ENCODE assay signal across 2 cellular contexts in the genomic region with DNA sequence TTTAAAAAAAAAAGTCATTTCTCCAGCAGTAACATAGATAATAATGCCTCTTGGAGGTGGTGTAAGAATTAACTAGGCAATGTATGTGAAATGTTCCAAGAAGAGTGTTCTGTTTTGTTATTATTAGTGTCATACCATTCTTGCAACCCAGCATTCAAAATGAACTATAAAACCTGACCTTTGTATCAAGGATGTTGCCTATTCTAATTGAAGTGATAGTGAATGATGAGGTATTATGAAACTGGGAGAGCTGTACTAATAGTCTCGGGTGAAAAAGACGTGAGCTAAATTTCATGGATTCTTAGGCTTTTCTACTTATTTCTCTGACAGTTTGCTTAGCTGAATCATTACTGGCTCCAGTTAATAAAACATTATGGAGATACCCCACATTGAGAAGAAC.
TF ChIP-seq lines count a peak whose summit lies in the region.

No MANE protein-coding gene starts in this region.

TF ChIP-seq in liver, 16 proteins besides CTCF, POLR2A, EP300 and RAD21 (continued from another document):
- TF ChIP-seq, protein P1, sequence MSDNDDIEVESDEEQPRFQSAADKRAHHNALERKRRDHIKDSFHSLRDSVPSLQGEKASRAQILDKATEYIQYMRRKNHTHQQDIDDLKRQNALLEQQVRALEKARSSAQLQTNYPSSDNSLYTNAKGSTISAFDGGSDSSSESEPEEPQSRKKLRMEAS (IDR thresholded peaks at IDR 0.05) = no peak
- TF ChIP-seq HNF4G (IDR thresholded peaks at IDR 0.05) (peak; percentile 8), HNF4A (conservative IDR thresholded peaks at IDR 0.05) (peak; percentile 48 to 63), SP1 (IDR thresholded peaks at IDR 0.05) (no peak)
- TF ChIP-seq, protein P2, sequence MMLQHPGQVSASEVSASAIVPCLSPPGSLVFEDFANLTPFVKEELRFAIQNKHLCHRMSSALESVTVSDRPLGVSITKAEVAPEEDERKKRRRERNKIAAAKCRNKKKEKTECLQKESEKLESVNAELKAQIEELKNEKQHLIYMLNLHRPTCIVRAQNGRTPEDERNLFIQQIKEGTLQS (IDR thresholded peaks at IDR 0.05) = no peak

TF ChIP-seq in HepG2, 621 proteins besides CTCF, POLR2A, EP300 and RAD21 (continued from another document):
- TF ChIP-seq, protein P3, sequence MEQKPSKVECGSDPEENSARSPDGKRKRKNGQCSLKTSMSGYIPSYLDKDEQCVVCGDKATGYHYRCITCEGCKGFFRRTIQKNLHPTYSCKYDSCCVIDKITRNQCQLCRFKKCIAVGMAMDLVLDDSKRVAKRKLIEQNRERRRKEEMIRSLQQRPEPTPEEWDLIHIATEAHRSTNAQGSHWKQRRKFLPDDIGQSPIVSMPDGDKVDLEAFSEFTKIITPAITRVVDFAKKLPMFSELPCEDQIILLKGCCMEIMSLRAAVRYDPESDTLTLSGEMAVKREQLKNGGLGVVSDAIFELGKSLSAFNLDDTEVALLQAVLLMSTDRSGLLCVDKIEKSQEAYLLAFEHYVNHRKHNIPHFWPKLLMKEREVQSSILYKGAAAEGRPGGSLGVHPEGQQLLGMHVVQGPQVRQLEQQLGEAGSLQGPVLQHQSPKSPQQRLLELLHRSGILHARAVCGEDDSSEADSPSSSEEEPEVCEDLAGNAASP (CRISPR knock-in tag; IDR thresholded peaks at IDR 0.05; ENCODE audit: borderline replicate concordance) = no peak
- TF ChIP-seq ZBTB7A (CRISPR knock-in tag; IDR thresholded peaks at IDR 0.05) (no peak), ZNF766 (CRISPR knock-in tag; IDR thresholded peaks at IDR 0.05; ENCODE audit: borderline replicate concordance) (no peak)
- TF ChIP-seq, protein P4, sequence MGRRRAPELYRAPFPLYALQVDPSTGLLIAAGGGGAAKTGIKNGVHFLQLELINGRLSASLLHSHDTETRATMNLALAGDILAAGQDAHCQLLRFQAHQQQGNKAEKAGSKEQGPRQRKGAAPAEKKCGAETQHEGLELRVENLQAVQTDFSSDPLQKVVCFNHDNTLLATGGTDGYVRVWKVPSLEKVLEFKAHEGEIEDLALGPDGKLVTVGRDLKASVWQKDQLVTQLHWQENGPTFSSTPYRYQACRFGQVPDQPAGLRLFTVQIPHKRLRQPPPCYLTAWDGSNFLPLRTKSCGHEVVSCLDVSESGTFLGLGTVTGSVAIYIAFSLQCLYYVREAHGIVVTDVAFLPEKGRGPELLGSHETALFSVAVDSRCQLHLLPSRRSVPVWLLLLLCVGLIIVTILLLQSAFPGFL (CRISPR knock-in tag; IDR thresholded peaks at IDR 0.05) = no peak
